1 cellular context compared by ENCODE assay signal in genomic region chr7:44706788-44707557, GRCh38.
TF ChIP-seq lines count a peak whose summit lies in the region.

No MANE protein-coding gene starts in this region.

TF ChIP-seq in WTC11, 78 proteins besides CTCF, POLR2A, EP300 and RAD21 (continued from another document):
- TF ChIP-seq CDX4 (CRISPR knock-in tag; IDR thresholded peaks at IDR 0.05; ENCODE audit: borderline replicate concordance) (no peak), ZSCAN18 (CRISPR knock-in tag; IDR thresholded peaks at IDR 0.05) (no peak), RORB (CRISPR knock-in tag; IDR thresholded peaks at IDR 0.05) (no peak), CREB1 (CRISPR knock-in tag; IDR thresholded peaks at IDR 0.05) (no peak), KAT7 (CRISPR knock-in tag; IDR thresholded peaks at IDR 0.05; ENCODE audit: borderline replicate concordance) (no peak), E2F1 (CRISPR knock-in tag; IDR thresholded peaks at IDR 0.05) (no peak), STAT6 (CRISPR knock-in tag; conservative IDR thresholded peaks at IDR 0.05; ENCODE audit: low read depth) (no peak), PREB (CRISPR knock-in tag; IDR thresholded peaks at IDR 0.05; ENCODE audit: borderline replicate concordance) (no peak), NFE2L1 (CRISPR knock-in tag; IDR thresholded peaks at IDR 0.05) (no peak), ZBTB21 (CRISPR knock-in tag; IDR thresholded peaks at IDR 0.05; ENCODE audit: borderline replicate concordance) (no peak)
